11 cellular contexts compared by ENCODE assay signal in genomic region chr1:83901547-83902155, GRCh38.
DNase-seq lines count a peak whose midpoint lies in the region; ATAC-seq and TF ChIP-seq lines count a peak whose summit lies in the region.
"Had no signal": no experiment of that assay in that cellular context is flagged by ENCODE, and none has a peak within 500 bp of the region (broad histone marks: within the 10 kb centered on the region; RNA-seq: fewer than 3 reads in every experiment).

No MANE protein-coding gene starts in this region.

- peak overlapping the region; percentile 6 for H3K27ac Mint-ChIP-seq in MCF 10A (ENCODE audit: low read depth, unreplicated experiment)

- H3K27me3 ChIP-seq in breast epithelium, result no peaks in the 10 kb centered on the region
- no peaks in the 10 kb centered on the region for H3K27me3 ChIP-seq in foreskin keratinocyte
- H3K27me3 ChIP-seq: BLaER1 treated with 17β-estradiol and CSF1 and Interleukin-3, amounts not matched to agents 10 nM and 100 nM had no signal

- BruUV-seq in MCF 10A (replicated peaks; lab: Mats Ljungman, UMichigan), result no TSS peak

- intact Hi-C loops in MCF 10A (cut with micrococcal nuclease) (no loop called here), breast epithelium (cut with DNase I; ENCODE audit: low total_unique reads) (no loop called here)

- no peaks in the 10 kb centered on the region for H3K9me3 Mint-ChIP-seq in MCF 10A (ENCODE audit: unreplicated experiment)

- POLR2A ChIA-PET in MCF 10A (lab: Yijun Ruan, JAX), result interaction anchor here (1.2 kb wide), 1 partner anchor 12 kb away, joined by 3 read pairs; no protein-coding TSS in a partner anchor
- POLR2A ChIA-PET in HEK293T (lab: Yijun Ruan, JAX), result no interaction called here

- H3K27ac ChIP-seq in breast epithelium (no peak overlapping the region), foreskin keratinocyte (peak overlapping the region; percentile 2)
- H3K27ac ChIP-seq: BLaER1 treated with 17β-estradiol and CSF1 and Interleukin-3, amounts not matched to agents 10 nM and 100 nM had no signal

- H3K4me1 Mint-ChIP-seq in MCF 10A (ENCODE audit: insufficient read depth, unreplicated experiment), result peaks cover 25% of the 10 kb centered on the region

- no peaks in the 10 kb centered on the region for H3K4me1 ChIP-seq in breast epithelium
- H3K4me1 ChIP-seq in foreskin keratinocyte, result peaks cover 24% of the 10 kb centered on the region
- H3K4me1 ChIP-seq: BLaER1 treated with 17β-estradiol and CSF1 and Interleukin-3, amounts not matched to agents 10 nM and 100 nM had no signal

- TF ChIP-seq CTCF in MCF 10A (IDR thresholded peaks at IDR 0.05; ENCODE audit: unreplicated experiment) (no peak), breast epithelium (IDR thresholded peaks at IDR 0.05) (no peak), foreskin keratinocyte (conservative IDR thresholded peaks at IDR 0.05) (no peak)

- ATAC-seq in foreskin keratinocyte, result peak; percentile 96
- no peak for ATAC-seq in HG02759 (IDR thresholded peaks at IDR 0.05; ENCODE audit: unreplicated experiment)
- ATAC-seq: Right ventricle myocardium inferior had no signal

- TF ChIP-seq POLR2A in breast epithelium (IDR thresholded peaks at IDR 0.05), result no peak

- CTCF ChIA-PET in MCF 10A (lab: Yijun Ruan, JAX), result interaction anchor here (0.6 kb wide), 1 partner anchor 532 kb away, joined by 3 read pairs; no protein-coding TSS in a partner anchor
- CTCF ChIA-PET in HEK293T (lab: Yijun Ruan, JAX), result no interaction called here

- H3K9me3 ChIP-seq in breast epithelium, result no peaks in the 10 kb centered on the region
- H3K9me3 ChIP-seq: BLaER1 treated with 17β-estradiol and CSF1 and Interleukin-3, amounts not matched to agents 10 nM and 100 nM had no signal

- DNase-seq in MCF 10A (ENCODE audit: unreplicated experiment) (peak; percentile 73), breast epithelium (ENCODE audit: low spot score in 2 of 2) (no peak), SHP77 (lab: John Stamatoyannopoulos, UW) (peak; percentile 18 to 39), foreskin keratinocyte (peak; percentile 89 to 92), GM19240 (ENCODE audit: insufficient read length, low spot score) (no peak), HEK293T (ENCODE audit: extremely low spot score) (no peak)
- no peak for DNase-seq in activated naive CD4-positive, alpha-beta T cell treated with anti-CD3 and anti-CD28 coated beads, Interleukin-2, amount 50 U/mL, for 16 hours
- DNase-seq: activated CD8-positive, alpha-beta memory T cell treated with anti-CD3 and anti-CD28 coated beads for 24 hours had no signal

- H3K36me3 Mint-ChIP-seq in MCF 10A (ENCODE audit: insufficient read depth, unreplicated experiment), result no peaks in the 10 kb centered on the region

- no peak overlapping the region for H3K4me3 ChIP-seq in breast epithelium
- H3K4me3 ChIP-seq: BLaER1 treated with 17β-estradiol and CSF1 and Interleukin-3, amounts not matched to agents 10 nM and 100 nM had no signal

- no peaks in the 10 kb centered on the region for H3K36me3 ChIP-seq in breast epithelium
- H3K36me3 ChIP-seq: BLaER1 treated with 17β-estradiol and CSF1 and Interleukin-3, amounts not matched to agents 10 nM and 100 nM had no signal

- H3K27me3 Mint-ChIP-seq in MCF 10A (ENCODE audit: insufficient read depth, unreplicated experiment), result no peaks in the 10 kb centered on the region

- H3K4me3 Mint-ChIP-seq in MCF 10A (ENCODE audit: unreplicated experiment), result no peak overlapping the region

TF ChIP-seq in HEK293T, 16 proteins besides CTCF, POLR2A, EP300 and RAD21:
- TF ChIP-seq ZNF384 (IDR thresholded peaks at IDR 0.05), result no peak
- TF ChIP-seq NFRKB (IDR thresholded peaks at IDR 0.05), result no peak
- TF ChIP-seq HDGF (IDR thresholded peaks at IDR 0.05; ENCODE audit: borderline replicate concordance), result no peak

Comparison
In these comparisons a context has a peak if more than half of its experiments do, and no peak if none do; other contexts are left out.
1. DNase-seq: peak in MCF 10A (single experiment), SHP77 (2 of 2) and foreskin keratinocyte (2 of 2); none in breast epithelium (0 of 2), GM19240 (single experiment), HEK293T (single experiment) and activated naive CD4-positive, alpha-beta T cell treated with anti-CD3 and anti-CD28 coated beads, Interleukin-2, amount 50 U/mL, for 16 hours (single experiment).